12 cellular contexts compared by ENCODE assay signal in the genomic region with DNA sequence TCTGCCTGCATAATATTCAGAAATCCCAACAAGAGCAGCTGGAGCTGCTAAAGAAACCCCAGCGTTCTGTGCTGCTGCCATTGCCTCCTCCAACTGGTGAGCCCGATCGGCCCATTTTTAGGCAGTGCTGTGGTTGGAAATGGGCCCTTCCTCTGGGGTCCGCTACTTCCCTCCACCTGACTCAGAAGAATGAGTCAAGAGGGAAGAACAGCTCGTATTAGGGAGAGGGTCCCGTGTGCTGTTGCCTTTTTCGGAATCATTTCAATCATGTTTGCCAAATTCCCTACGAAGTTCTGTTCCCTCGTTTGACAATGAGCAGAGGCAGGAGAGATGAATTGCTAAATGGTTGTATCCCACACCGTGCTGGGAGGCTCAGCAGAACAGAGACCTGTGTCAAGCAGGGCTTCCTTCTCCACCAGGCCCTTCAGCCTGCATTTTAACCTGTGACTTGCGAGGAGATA. TPM values are rescaled to one million over a fixed set of nuclear protein-coding genes. Genes with fewer than 3 reads are reported as not detected.
DNase-seq lines count a peak whose midpoint lies in the region; ATAC-seq, FAIRE-seq and TF ChIP-seq lines count a peak whose summit lies in the region.
"Had no signal": no experiment of that assay in that cellular context is flagged by ENCODE, and none has a peak within 500 bp of the region (broad histone marks: within the 10 kb centered on the region; RNA-seq: fewer than 3 reads in every experiment).

No MANE protein-coding gene starts in this region.

- peak overlapping the region in 1 of 5 experiments; percentile 7 for H3K4me3 Mint-ChIP-seq in brain

- peaks cover 32% of the 10 kb centered on the region for H3K4me1 Mint-ChIP-seq in brain

- no peak overlapping the region for H3K18ac ChIP-seq in trophoblast cell (ENCODE audit: low read length)

- H2AFZ ChIP-seq in trophoblast cell (ENCODE audit: insufficient read depth, low read length, poor library complexity), result no peak overlapping the region

- H3K4me2 ChIP-seq in trophoblast cell (ENCODE audit: low read length), result no peak overlapping the region

- no peak overlapping the region for H2BK12ac ChIP-seq in trophoblast cell (ENCODE audit: low read length)

- H4K12ac ChIP-seq in trophoblast cell (ENCODE audit: low read depth, low read length), result no peak overlapping the region

- intact Hi-C loops in left colon (cut with DNase I, micrococcal nuclease), result no loop called here

- no peak overlapping the region for H2AK5ac ChIP-seq in trophoblast cell (ENCODE audit: low read length)

- H3K36me3 ChIP-seq in small intestine (ENCODE audit: control insufficient read depth in 2 of 2, insufficient read depth in 2 of 2, low read length in 2 of 2) (no peaks in the 10 kb centered on the region), trophoblast cell (ENCODE audit: control insufficient read depth in 1 of 2, insufficient read depth in 2 of 2, low read length in 2 of 2) (no peaks in the 10 kb centered on the region)

- H3K4me1 ChIP-seq in small intestine (ENCODE audit: control insufficient read depth in 2 of 2, insufficient read depth in 1 of 2, low read depth in 1 of 2, low read length in 1 of 2) (no peaks in the 10 kb centered on the region), trophoblast cell (ENCODE audit: control insufficient read depth in 1 of 2, insufficient read depth in 2 of 2, low read length in 2 of 2) (peaks cover 0 to 2% of the 10 kb centered on the region in 2 experiments)

- peaks cover 3% of the 10 kb centered on the region for H3K27me3 Mint-ChIP-seq in brain

- H3K79me2 ChIP-seq in trophoblast cell (ENCODE audit: control insufficient read depth, insufficient read depth, low read length, poor library complexity), result peaks cover 2% of the 10 kb centered on the region

- no peak overlapping the region for H3K4ac ChIP-seq in trophoblast cell (ENCODE audit: low read depth, low read length)

- H2BK120ac ChIP-seq in trophoblast cell (ENCODE audit: insufficient read depth, low read length, poor library complexity), result no peak overlapping the region

- no peak overlapping the region for H2BK5ac ChIP-seq in trophoblast cell (ENCODE audit: low read depth, low read length, poor library complexity)

- DNase-seq in M059J (ENCODE audit: low read depth) (peak; percentile 39), islet precursor cell (peak; percentile 41), small intestine (no peak), trophoblast cell (no peak), left colon (no peak), RCC 7860 (ENCODE audit: low spot score) (no peak)
- DNase-seq: activated CD4-positive, CD25-positive, alpha-beta regulatory T cell treated with anti-CD3 and anti-CD28 coated beads, Interleukin-2, amount 50 U/mL, for 72 hours; stimulated activated CD4-positive, alpha-beta T cell treated with anti-CD3 and anti-CD28 coated beads, Interleukin-4, amount 100 ng/mL, for 4 hours had no signal

- H3K27me3 ChIP-seq in small intestine (ENCODE audit: control insufficient read depth in 2 of 2, insufficient read depth in 2 of 2, low read length in 2 of 2), result no peaks in the 10 kb centered on the region
- H3K27me3 ChIP-seq in trophoblast cell (ENCODE audit: insufficient read depth, low read length), result no peaks in the 10 kb centered on the region
- H3K27me3 ChIP-seq: body of pancreas had no signal

- peaks cover 5% of the 10 kb centered on the region for H3K79me1 ChIP-seq in trophoblast cell (ENCODE audit: low read length)

- H4K8ac ChIP-seq in trophoblast cell (ENCODE audit: low read depth, low read length), result no peak overlapping the region

- H3K23ac ChIP-seq in trophoblast cell (ENCODE audit: low read length), result no peak overlapping the region

- H3K36me3 Mint-ChIP-seq in brain, result peaks cover 28% of the 10 kb centered on the region

- H3K27ac Mint-ChIP-seq in brain, result peak overlapping the region; percentile 74 to 94 (median 92)

- ATAC-seq in left colon (no peak), HG03457 (IDR thresholded peaks at IDR 0.05; ENCODE audit: unreplicated experiment) (no peak)
- ATAC-seq: body of pancreas had no signal

- no peak for TF ChIP-seq CTCF in brain (conservative IDR thresholded peaks at IDR 0.05)

- no peak overlapping the region for H4K91ac ChIP-seq in trophoblast cell (ENCODE audit: low read depth, low read length)

- H3K27ac ChIP-seq in small intestine (ENCODE audit: low read depth in 1 of 2, low read length in 1 of 2) (peak overlapping the region; percentile 11 to 89), trophoblast cell (ENCODE audit: low read depth, low read length) (no peak overlapping the region)

- no peaks in the 10 kb centered on the region for H3K9me3 ChIP-seq in small intestine (ENCODE audit: control insufficient read depth, low read depth)
- H3K9me3 ChIP-seq in trophoblast cell (ENCODE audit: insufficient read depth, low read depth, low read length), result peaks cover 3% of the 10 kb centered on the region
- H3K9me3 ChIP-seq: body of pancreas had no signal

- no peak overlapping the region for H3K4me3 ChIP-seq in small intestine (ENCODE audit: low read depth in 1 of 2, low read length in 2 of 2)
- no peak overlapping the region for H3K4me3 ChIP-seq in trophoblast cell (ENCODE audit: low read depth, low read length)
- H3K4me3 ChIP-seq: body of pancreas had no signal

- no peak overlapping the region for H3K14ac ChIP-seq in trophoblast cell (ENCODE audit: low read length)

- FAIRE-seq in small intestine (lab: Jason Lieb, UNC) (no peak), RCC 7860 (lab: Jason Lieb, UNC) (no peak)
- FAIRE-seq: islet of Langerhans had no signal

- no peak overlapping the region for H3K9ac ChIP-seq in trophoblast cell (ENCODE audit: low read length)

- peaks cover 0 to 10% (median 3%) of the 10 kb centered on the region in 5 experiments for H3K9me3 Mint-ChIP-seq in brain

- WGBS in small intestine, 3 donors, result 64 to 88% (median 81%) methylated on average over 11 of the region's 11 CpGs
- WGBS in trophoblast cell (ENCODE audit: extremely low coverage, insufficient coverage, insufficient read length), result no CpG with 5 or more reads among the region's 11 CpGs

RNA-seq across cellular contexts. Expression of gene THBS2, which starts 38.4 kb away (rescaled TPM):
- total RNA-seq in M059J (2014; rRNA removed; shearing (Covaris generic)), result 109 and 164 TPM in 2 replicates
- polyA plus RNA-seq in brain (ENCODE audit: insufficient read depth, low read depth, low replicate concordance) (12.9 TPM), small intestine (1 to 10 TPM in 1 of 3 donors, under 1 TPM in 2; 0.45 to 4.7 (median 0.81) TPM)
- polyA plus RNA-seq in trophoblast cell (2013), result 0.12 and 0.24 TPM in 2 replicates
- total RNA-seq in left colon, result 10 to 100 TPM in 1 of 2 donors, 1 to 10 TPM in 1; 5.0 to 13.6 TPM

Comparison
In these comparisons a context has a peak if more than half of its experiments do, and no peak if none do; other contexts are left out.
1. DNase-seq: peak in M059J (single experiment) and islet precursor cell (single experiment); none in small intestine (single experiment), trophoblast cell (0 of 2), left colon (0 of 2) and RCC 7860 (single experiment).